Comparison of ENCODE assay signal across 21 cellular contexts in the genomic region with DNA sequence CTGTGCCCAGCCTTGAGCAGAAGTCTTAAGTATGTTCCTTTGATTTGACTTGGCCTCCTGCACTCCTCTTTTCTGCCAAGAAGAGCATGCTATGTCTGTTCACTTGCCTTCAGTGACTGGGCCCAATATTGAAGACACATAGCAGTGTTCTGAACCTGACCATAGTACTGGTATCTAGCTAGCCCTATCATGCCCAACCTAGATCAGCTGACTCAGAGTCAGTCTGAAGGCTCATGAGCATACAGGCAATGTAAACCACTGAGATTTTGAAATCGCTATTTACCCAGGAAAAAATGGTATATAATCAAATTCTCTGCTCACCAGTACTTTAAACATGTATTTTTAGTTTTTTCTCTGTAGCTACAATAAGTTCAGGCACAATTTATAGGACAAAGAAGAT.
"Had no signal": no experiment of that assay in that cellular context is flagged by ENCODE, and none has a peak within 500 bp of the region (broad histone marks: within the 10 kb centered on the region; RNA-seq: fewer than 3 reads in every experiment).

No MANE protein-coding gene starts in this region.

- H3K36me3 Mint-ChIP-seq: activated CD4-positive, alpha-beta memory T cell treated with anti-CD3 and anti-CD28 coated beads for 36 hours; WTC11 had no signal

- H3K9me3 ChIP-seq: mucosa of descending colon, pancreas, upper lobe of left lung had no signal

- H3K27me3 Mint-ChIP-seq: activated CD4-positive, alpha-beta memory T cell treated with anti-CD3 and anti-CD28 coated beads for 36 hours; activated naive CD8-positive, alpha-beta T cell treated with anti-CD3 and anti-CD28 coated beads for 36 hours; naive B cell; stimulated activated naive CD8-positive, alpha-beta T cell treated with anti-CD3 and anti-CD28 coated beads, Interleukin-15, amount 100 ng/mL, for 72 hours; T-cell had no signal

- H3K27ac Mint-ChIP-seq: activated CD4-positive, alpha-beta memory T cell treated with anti-CD3 and anti-CD28 coated beads for 36 hours; activated naive CD8-positive, alpha-beta T cell treated with anti-CD3 and anti-CD28 coated beads for 36 hours; T-cell; WTC11 had no signal

- H3K27me3 ChIP-seq: pancreas, upper lobe of left lung had no signal

- H3K36me3 ChIP-seq: pancreas, upper lobe of left lung had no signal

- H3K4me3 ChIP-seq: mucosa of descending colon, pancreas, smooth muscle cell, upper lobe of left lung had no signal

- H3K4me1 Mint-ChIP-seq: activated naive CD8-positive, alpha-beta T cell treated with anti-CD3 and anti-CD28 coated beads for 36 hours; stimulated activated naive CD8-positive, alpha-beta T cell treated with anti-CD3 and anti-CD28 coated beads, Interleukin-15, amount 100 ng/mL, for 72 hours; WTC11 had no signal

- ATAC-seq: left lobe of liver; mucosa of descending colon; pancreas; sciatic nerve; stimulated activated naive CD8-positive, alpha-beta T cell treated with anti-CD3 and anti-CD28 coated beads, Interleukin-15, amount 100 ng/mL, for 72 hours; T-cell; WTC11 had no signal

- H3K4me1 ChIP-seq: pancreas, upper lobe of left lung had no signal

- H3K27ac ChIP-seq: pancreas, upper lobe of left lung had no signal

- H3K4me2 ChIP-seq: smooth muscle cell had no signal

- H3K4me3 Mint-ChIP-seq: activated CD4-positive, alpha-beta memory T cell treated with anti-CD3 and anti-CD28 coated beads for 36 hours; activated naive CD8-positive, alpha-beta T cell treated with anti-CD3 and anti-CD28 coated beads for 36 hours; stimulated activated naive CD8-positive, alpha-beta T cell treated with anti-CD3 and anti-CD28 coated beads, Interleukin-15, amount 100 ng/mL, for 72 hours; T-cell; WTC11 had no signal

- DNase-seq: activated CD4-positive, alpha-beta memory T cell treated with anti-CD3 and anti-CD28 coated beads for 36 hours; activated CD4-positive, alpha-beta T cell treated with anti-CD3 and anti-CD28 coated beads for 4 hours; activated naive CD4-positive, alpha-beta T cell; activated naive CD8-positive, alpha-beta T cell treated with anti-CD3 and anti-CD28 coated beads for 36 hours; activated T-cell treated with anti-CD3 and anti-CD28 coated beads for 4 hours; amygdala; dermis blood vessel endothelial cell; effector memory CD4-positive, alpha-beta T cell; hypothalamus; kidney; mucosa of descending colon; naive B cell; pancreas; stimulated activated CD4-positive, alpha-beta T cell treated with anti-CD3 and anti-CD28 coated beads, Interleukin-4, amount 100 ng/mL, for 1 hour; stimulated activated naive CD8-positive, alpha-beta T cell treated with anti-CD3 and anti-CD28 coated beads, Interleukin-15, amount 100 ng/mL, for 72 hours; T-cell; upper lobe of left lung had no signal

- H3K9me3 Mint-ChIP-seq: activated CD4-positive, alpha-beta memory T cell treated with anti-CD3 and anti-CD28 coated beads for 36 hours; T-cell had no signal
